Comparison of ENCODE assay signal across 27 cellular contexts in the genomic region with DNA sequence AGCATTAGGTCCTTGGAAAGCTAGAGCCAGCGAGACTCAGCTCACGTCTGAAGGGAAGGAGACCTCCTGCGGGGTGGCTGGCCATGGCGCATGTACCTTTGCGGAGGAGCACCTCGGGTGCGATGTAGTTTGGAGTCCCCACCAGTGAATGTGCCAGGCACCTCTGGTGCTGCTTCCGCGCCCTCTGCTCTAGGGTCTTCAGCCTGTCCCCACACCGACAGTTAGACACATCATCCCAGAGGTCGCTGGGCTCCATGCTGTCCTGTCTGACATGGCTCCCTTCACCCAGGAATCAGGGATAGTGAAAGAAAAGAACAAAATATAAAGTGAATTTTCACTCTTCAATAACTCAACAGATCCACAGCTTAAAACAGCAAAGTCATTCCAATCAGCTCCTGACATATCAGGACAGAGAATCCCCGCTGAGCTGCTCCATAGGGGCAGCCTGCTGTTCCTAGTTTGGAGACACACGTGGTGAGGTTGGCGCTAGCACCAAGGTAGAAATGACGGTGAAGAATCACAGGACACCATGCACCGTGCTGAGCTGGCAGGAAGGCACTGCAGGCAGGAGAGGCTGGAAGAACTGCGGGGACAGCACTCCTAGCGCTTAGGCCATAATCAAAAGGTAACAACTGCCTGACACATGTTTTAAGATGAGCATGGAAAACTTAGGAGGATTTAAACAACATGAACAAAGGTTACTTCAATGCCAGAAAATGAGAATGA.
"Had no signal": no experiment of that assay in that cellular context is flagged by ENCODE, and none has a peak within 500 bp of the region (broad histone marks: within the 10 kb centered on the region; RNA-seq: fewer than 3 reads in every experiment).

No MANE protein-coding gene starts in this region.

- H3K27ac Mint-ChIP-seq: activated B cell treated with CpG ODN at 0.5 μM for 24 hours; activated CD4-positive, alpha-beta T cell treated with anti-CD3 and anti-CD28 coated beads for 36 hours; activated naive CD8-positive, alpha-beta T cell; activated T-helper 2 cell treated with anti-CD3 and anti-CD28 coated beads, Interferon-gamma antibody, Interleukin-2, Interleukin-4, amounts not matched to agents 10 μg/mL and 5 μg/mL and 100 μg/mL, durations not matched to agents 14 hours and 24 hours and 36 hours; natural killer cell; progenitor cell of endocrine pancreas; T-helper 1 cell treated with Interleukin-12 subunit alpha and Interleukin-12 subunit beta and Interleukin-4 antibody, amounts not matched to agents 30 μg/mL and 1 μg/mL, for 36 hours; type B pancreatic cell had no signal

- H3K9me3 Mint-ChIP-seq: activated B cell treated with CpG ODN at 0.5 μM for 24 hours; activated T-cell treated with anti-CD3 and anti-CD28 coated beads, Interleukin-2, amount 50 U/mL, for 4 hours; activated T-helper 2 cell treated with anti-CD3 and anti-CD28 coated beads, Interferon-gamma antibody, Interleukin-2, Interleukin-4, amounts not matched to agents 10 μg/mL and 5 μg/mL and 100 μg/mL, durations not matched to agents 14 hours and 24 hours and 36 hours; natural killer cell; T-helper 1 cell treated with Interleukin-12 subunit alpha and Interleukin-12 subunit beta and Interleukin-4 antibody, amounts not matched to agents 30 μg/mL and 1 μg/mL, for 36 hours; type B pancreatic cell had no signal

- H3K9me3 ChIP-seq: adrenal gland, ascending aorta, gastroesophageal sphincter, spleen, testis had no signal

- H3K4me3 Mint-ChIP-seq: activated B cell treated with CpG ODN at 0.5 μM for 24 hours; activated CD4-positive, alpha-beta T cell treated with anti-CD3 and anti-CD28 coated beads for 36 hours; activated naive CD8-positive, alpha-beta T cell; activated T-cell treated with anti-CD3 and anti-CD28 coated beads, Interleukin-2, amount 50 U/mL, for 4 hours; natural killer cell; T-helper 1 cell treated with Interleukin-12 subunit alpha and Interleukin-12 subunit beta and Interleukin-4 antibody, amounts not matched to agents 30 μg/mL and 1 μg/mL, for 36 hours; type B pancreatic cell had no signal

- ATAC-seq: activated CD4-positive, alpha-beta T cell treated with anti-CD3 and anti-CD28 coated beads for 36 hours; activated T-cell treated with anti-CD3 and anti-CD28 coated beads, Interleukin-2, amount 50 U/mL, for 4 hours; gastroesophageal sphincter; natural killer cell had no signal

- H3K27me3 ChIP-seq: adrenal gland, ascending aorta, brain microvascular endothelial cell, dorsolateral prefrontal cortex, gastroesophageal sphincter, spleen, testis had no signal

- H3K4me1 Mint-ChIP-seq: activated B cell treated with CpG ODN at 0.5 μM for 24 hours; activated CD4-positive, alpha-beta T cell treated with anti-CD3 and anti-CD28 coated beads for 36 hours had no signal

- DNase-seq: activated B cell treated with CpG ODN at 0.5 μM for 24 hours; activated CD4-positive, alpha-beta T cell treated with anti-CD3 and anti-CD28 coated beads for 36 hours; activated CD4-positive, alpha-beta T cell treated with anti-CD3 and anti-CD28 coated beads, Interleukin-2, amount 50 U/mL, for 48 hours; activated CD8-positive, alpha-beta memory T cell treated with anti-CD3 and anti-CD28 coated beads, Interleukin-2, amount 50 U/mL, for 48 hours; activated naive CD4-positive, alpha-beta T cell; activated T-cell treated with anti-CD3 and anti-CD28 coated beads, Interleukin-2, amount 50 U/mL, for 4 hours; adrenal gland; brain microvascular endothelial cell; central memory CD4-positive, alpha-beta T cell; dorsolateral prefrontal cortex; head of caudate nucleus; midbrain; natural killer cell; retina; spleen; stimulated activated CD4-positive, alpha-beta T cell treated with anti-CD3 and anti-CD28 coated beads, Interleukin-4, amount 100 ng/mL, for 1 hour; stimulated activated naive CD4-positive, alpha-beta T cell; T1000; testis had no signal

- H3K4me3 ChIP-seq: adrenal gland, ascending aorta, dorsolateral prefrontal cortex, gastroesophageal sphincter, spleen, testis had no signal

- H3K4me1 ChIP-seq: adrenal gland, ascending aorta, gastroesophageal sphincter, spleen, testis had no signal

- H3K36me3 Mint-ChIP-seq: activated naive CD8-positive, alpha-beta T cell had no signal

- H3K27me3 Mint-ChIP-seq: activated B cell treated with CpG ODN at 0.5 μM for 24 hours; activated CD4-positive, alpha-beta T cell treated with anti-CD3 and anti-CD28 coated beads for 36 hours; activated naive CD8-positive, alpha-beta T cell; progenitor cell of endocrine pancreas; type B pancreatic cell had no signal

- H3K27ac ChIP-seq: adrenal gland, ascending aorta, brain microvascular endothelial cell, dorsolateral prefrontal cortex, epithelial cell of prostate, gastroesophageal sphincter, spleen, testis had no signal
